8 cellular contexts compared by ENCODE assay signal in the genomic region with DNA sequence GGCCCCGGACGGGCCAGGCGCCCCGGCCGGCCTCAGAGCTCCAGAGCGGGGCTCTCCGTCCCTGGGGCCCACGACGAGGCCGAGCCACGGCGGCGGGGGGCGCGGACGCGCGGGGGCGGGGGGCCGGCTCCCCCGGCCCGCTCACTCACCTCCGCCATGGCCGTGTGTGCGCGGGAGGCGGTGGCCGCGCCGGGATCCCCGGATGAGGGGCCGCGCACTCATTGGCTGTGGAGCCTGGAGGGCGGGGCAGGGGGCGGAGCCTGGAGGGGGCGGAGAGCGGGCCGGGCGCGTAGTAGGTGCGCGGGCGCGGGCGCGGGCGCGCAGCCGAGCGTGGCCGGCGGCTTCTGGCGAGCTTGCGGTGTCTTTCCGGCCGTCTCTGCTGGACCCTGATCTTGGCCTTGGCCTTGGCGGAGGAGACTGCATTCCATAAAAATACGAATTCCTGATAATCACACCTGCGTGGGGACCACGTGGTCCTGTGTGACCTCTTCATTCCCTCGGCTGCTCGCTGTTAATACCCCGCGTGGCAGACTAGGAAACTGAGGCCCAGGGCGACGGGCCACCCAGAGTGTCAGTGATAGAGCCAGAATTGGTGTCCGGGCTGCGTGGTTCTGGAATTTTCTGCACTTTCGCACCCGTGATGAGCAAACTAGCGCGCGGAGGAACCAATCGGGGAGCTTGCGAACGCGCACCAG. TPM values are rescaled to one million over a fixed set of nuclear protein-coding genes. Genes with fewer than 3 reads are reported as not detected.
DNase-seq lines count a peak whose midpoint lies in the region; ATAC-seq, FAIRE-seq and TF ChIP-seq lines count a peak whose summit lies in the region.

A gene with protein sequence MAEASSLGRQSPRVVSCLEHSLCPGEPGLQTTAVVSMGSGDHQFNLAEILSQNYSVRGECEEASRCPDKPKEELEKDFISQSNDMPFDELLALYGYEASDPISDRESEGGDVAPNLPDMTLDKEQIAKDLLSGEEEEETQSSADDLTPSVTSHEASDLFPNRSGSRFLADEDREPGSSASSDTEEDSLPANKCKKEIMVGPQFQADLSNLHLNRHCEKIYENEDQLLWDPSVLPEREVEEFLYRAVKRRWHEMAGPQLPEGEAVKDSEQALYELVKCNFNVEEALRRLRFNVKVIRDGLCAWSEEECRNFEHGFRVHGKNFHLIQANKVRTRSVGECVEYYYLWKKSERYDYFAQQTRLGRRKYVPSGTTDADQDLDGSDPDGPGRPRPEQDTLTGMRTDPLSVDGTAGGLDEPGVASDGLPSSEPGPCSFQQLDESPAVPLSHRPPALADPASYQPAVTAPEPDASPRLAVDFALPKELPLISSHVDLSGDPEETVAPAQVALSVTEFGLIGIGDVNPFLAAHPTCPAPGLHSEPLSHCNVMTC (minus strand): TSS at position 172 of the 695 bp plus-strand sequence. CDS start 14 bp downstream, at position 158.

- FAIRE-seq in GM12892 (lab: Jason Lieb, UNC): peak; percentile 95

- DNase-seq in GM12892 (ENCODE audit: insufficient read length) (peak; percentile 96), NCI-H2171 treated with DMSO at 0.1 percent for 48 hours (lab: John Stamatoyannopoulos, UW) (peak; percentile 45), cerebellum (ENCODE audit: low spot score) (peak; percentile 97), kidney glomerular epithelial cell (lab: John Stamatoyannopoulos, UW) (peak; percentile 18)
- DNase-seq in activated CD4-positive, alpha-beta T cell treated with anti-CD3 and anti-CD28 coated beads for 36 hours: peak; percentile 94
- DNase-seq in stimulated activated CD4-positive, alpha-beta T cell treated with anti-CD3 and anti-CD28 coated beads, Interleukin-15, amount 100 ng/mL, for 24 hours: peak; percentile 91

- H3K36me3 Mint-ChIP-seq in activated CD4-positive, alpha-beta T cell treated with anti-CD3 and anti-CD28 coated beads for 36 hours (ENCODE audit: low read depth): peaks cover 15% of the 10 kb centered on the region

- TF ChIP-seq POLR2A in GM12892 (IDR thresholded peaks at IDR 0.05; ENCODE audit: low read depth, low read length): 0 out of 2 replicates have a peak, but pooled peaks have one; percentile 25

- peaks cover 44% of the 10 kb centered on the region for H3K4me1 Mint-ChIP-seq in activated CD4-positive, alpha-beta T cell treated with anti-CD3 and anti-CD28 coated beads for 36 hours

- ATAC-seq in HG02870 (IDR thresholded peaks at IDR 0.05; ENCODE audit: unreplicated experiment): peak; percentile 61
- ATAC-seq in activated CD4-positive, alpha-beta T cell treated with anti-CD3 and anti-CD28 coated beads for 36 hours: peak; percentile 94
- no peak for ATAC-seq in GM18873 (IDR thresholded peaks at IDR 0.05; ENCODE audit: low FRiP score, unreplicated experiment)

- POLR2A ChIA-PET in activated CD4-positive, alpha-beta T cell treated with anti-CD3 and anti-CD28 coated beads for 36 hours (lab: Charles Lee): no interaction called here

- H3K4me3 Mint-ChIP-seq in activated CD4-positive, alpha-beta T cell treated with anti-CD3 and anti-CD28 coated beads for 36 hours: peak within 1 kb of the TSS; percentile 79

- CTCF ChIA-PET in activated CD4-positive, alpha-beta T cell treated with anti-CD3 and anti-CD28 coated beads for 36 hours (lab: Charles Lee): interaction anchor here (0.7 kb wide), 1 partner anchor 52 kb away, joined by 3 read pairs; no protein-coding TSS in a partner anchor

- intact Hi-C loops in activated CD4-positive, alpha-beta T cell treated with anti-CD3 and anti-CD28 coated beads for 36 hours (cut with DNase I, micrococcal nuclease): loop anchor here in 1 of 2 experiments (1.0 to 2.0 kb wide), 3 partner anchors 38 to 163 kb away; partner anchors contain the start of gene TPGS1

- peaks cover 7% of the 10 kb centered on the region for H3K27me3 Mint-ChIP-seq in activated CD4-positive, alpha-beta T cell treated with anti-CD3 and anti-CD28 coated beads for 36 hours

- peak within 1 kb of the TSS; percentile 77 for H3K27ac Mint-ChIP-seq in activated CD4-positive, alpha-beta T cell treated with anti-CD3 and anti-CD28 coated beads for 36 hours

- H3K9me3 Mint-ChIP-seq in activated CD4-positive, alpha-beta T cell treated with anti-CD3 and anti-CD28 coated beads for 36 hours (ENCODE audit: low read depth): peaks cover 7% of the 10 kb centered on the region

RNA-seq across cellular contexts. Expression of the gene that starts here (rescaled TPM):
- 9.4 TPM for polyA plus RNA-seq in GM12892 (2012; ENCODE audit: missing spikeins)
- 10 to 100 TPM; 21.2 to 24.6 TPM for total RNA-seq in activated CD4-positive, alpha-beta T cell treated with anti-CD3 and anti-CD28 coated beads for 36 hours
- total RNA-seq in cerebellum: 9.9 TPM

Comparison
In these comparisons a context has a peak if more than half of its experiments do, and no peak if none do; other contexts are left out.
1. DNase-seq: peak in every context shown above with its lines; median percentile 97 in cerebellum; 96 in GM12892; 94 in activated CD4-positive, alpha-beta T cell treated with anti-CD3 and anti-CD28 coated beads for 36 hours; 91 in stimulated activated CD4-positive, alpha-beta T cell treated with anti-CD3 and anti-CD28 coated beads, Interleukin-15, amount 100 ng/mL, for 24 hours; 45 in NCI-H2171 treated with DMSO at 0.1 percent for 48 hours; 18 in kidney glomerular epithelial cell.